9 cellular contexts compared by ENCODE assay signal in the genomic region with DNA sequence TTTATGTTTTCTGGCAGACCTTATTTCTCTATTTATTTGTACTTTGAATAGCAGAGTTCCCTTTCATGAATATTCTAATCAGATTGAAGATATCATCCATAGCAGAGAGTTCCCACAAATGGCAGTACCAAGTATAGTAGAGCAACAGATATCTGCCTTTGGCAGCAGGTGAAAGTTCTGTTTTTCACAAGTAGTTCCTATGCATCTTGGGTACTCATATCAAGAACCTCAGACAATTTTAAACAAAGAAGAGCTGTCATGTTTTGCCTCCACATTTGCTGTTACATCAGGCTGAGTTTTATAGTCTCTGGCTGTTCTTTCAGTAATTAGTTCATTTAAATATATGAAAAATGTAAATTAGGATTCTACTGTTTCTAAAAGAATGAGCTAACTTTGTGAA.
"Had no signal": no experiment of that assay in that cellular context is flagged by ENCODE, and none has a peak within 500 bp of the region (broad histone marks: within the 10 kb centered on the region; RNA-seq: fewer than 3 reads in every experiment).

No MANE protein-coding gene starts in this region.

- H3K27ac Mint-ChIP-seq: IgD-negative memory B cell had no signal

- H3K4me3 ChIP-seq: K562 had no signal

- H3K4me3 Mint-ChIP-seq: IgD-negative memory B cell had no signal

- ATAC-seq: HepG2, K562 had no signal

- H3K27ac ChIP-seq: HL-60, KMS-11 had no signal

- H3K4me1 Mint-ChIP-seq: IgD-negative memory B cell had no signal

- DNase-seq: IMR-90, KBM-7, KG1 had no signal

- H3K27me3 Mint-ChIP-seq: IgD-negative memory B cell had no signal

- H3K36me3 Mint-ChIP-seq: IgD-negative memory B cell had no signal

- H3K9ac ChIP-seq: KMS-11 had no signal

- H3K4me2 ChIP-seq: KMS-11 had no signal

- FAIRE-seq: HepG2, HTR-8/SVneo, K562 had no signal
